ENCODE assay signal across 23 cellular contexts in the genomic region with DNA sequence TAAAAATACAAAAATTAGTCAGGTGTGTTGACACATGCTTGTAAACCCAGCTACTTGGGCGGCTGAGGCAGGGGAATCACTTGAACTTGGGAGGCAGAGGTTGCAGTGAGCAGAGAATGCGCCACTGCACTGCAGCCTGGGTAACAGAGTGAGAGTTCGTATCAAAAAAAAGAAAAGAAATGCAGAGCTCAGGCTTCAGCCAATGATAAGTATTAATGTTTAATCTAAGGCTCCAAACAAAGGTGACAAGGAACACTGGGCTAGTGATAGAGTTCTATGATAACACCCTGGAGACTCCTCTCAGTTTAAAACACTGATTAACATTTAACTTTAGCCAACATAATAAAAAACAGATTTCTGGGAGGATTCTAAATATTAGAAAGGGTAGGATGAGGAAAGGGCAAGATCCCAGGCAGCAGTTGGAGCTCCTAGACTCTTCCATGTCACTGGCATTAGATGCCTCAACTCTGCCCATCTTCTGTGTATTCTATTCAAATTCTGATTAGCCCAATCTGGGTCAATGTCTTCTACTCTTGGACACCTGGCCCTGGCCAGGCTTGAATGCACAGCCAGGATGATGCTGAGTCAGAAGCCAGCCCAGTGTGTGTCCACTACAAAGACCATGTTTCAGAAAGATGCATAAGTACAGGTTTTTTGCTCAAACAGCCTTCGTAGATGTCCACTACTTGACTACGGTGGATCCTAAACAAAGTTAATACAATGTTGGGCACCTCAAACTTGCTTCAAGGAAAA.
DNase-seq lines count a peak whose midpoint lies in the region; ATAC-seq and TF ChIP-seq lines count a peak whose summit lies in the region.
"Had no signal": no experiment of that assay in that cellular context is flagged by ENCODE, and none has a peak within 500 bp of the region (broad histone marks: within the 10 kb centered on the region; RNA-seq: fewer than 3 reads in every experiment).

No MANE protein-coding gene starts in this region.

- no peaks in the 10 kb centered on the region for H3K36me3 ChIP-seq in body of pancreas (replicated peaks in 1 of 2; ENCODE audit: insufficient read depth in 1 of 2, low read depth in 2 of 2)
- H3K36me3 ChIP-seq in right lobe of liver, result no peaks in the 10 kb centered on the region
- H3K36me3 ChIP-seq in trophoblast cell (ENCODE audit: control insufficient read depth in 1 of 2, insufficient read depth in 2 of 2, low read length in 2 of 2), result no peaks in the 10 kb centered on the region

- WGBS in body of pancreas, 2 donors, result 61 to 74% methylated on average over 5 of the region's 5 CpGs
- 67% methylated on average over 4 of the region's 5 CpGs for WGBS in right lobe of liver (ENCODE audit: insufficient coverage, low coverage, low lambda C conversion rate, missing lambda C conversion rate)
- whole genome bisulfite sequencing in trophoblast cell (ENCODE audit: extremely low coverage, insufficient coverage, insufficient read length), result no CpG with 5 or more reads among the region's 5 CpGs

- H2BK120ac ChIP-seq in trophoblast cell (ENCODE audit: insufficient read depth, low read length, poor library complexity), result peak overlapping the region; percentile 38

- ATAC-seq in body of pancreas (peak; percentile 56), right lobe of liver (peak; percentile 34 to 65 (median 59))
- ATAC-seq: PC-3 had no signal

- TF ChIP-seq CTCF in body of pancreas (IDR thresholded peaks at IDR 0.05), result no peak
- TF ChIP-seq CTCF in right lobe of liver (IDR thresholded peaks at IDR 0.05), result no peak
- TF ChIP-seq CTCF in foreskin fibroblast (IDR thresholded peaks at IDR 0.05; ENCODE audit: low read depth, low read length), result no peak

- in situ Hi-C loops in Caki2 (cut with HindIII; ENCODE audit: low pct_unique_long_range_greater_than_20kb, low sequenced_read_pairs), result no loop called here

- H2AK5ac ChIP-seq in trophoblast cell (ENCODE audit: low read length), result no peak overlapping the region

- H3K18ac ChIP-seq in trophoblast cell (ENCODE audit: low read length), result no peak overlapping the region

- H3K4ac ChIP-seq in trophoblast cell (ENCODE audit: low read depth, low read length), result no peak overlapping the region

- POLR2A ChIA-PET in HEK293T (lab: Yijun Ruan, JAX), result no interaction called here

- H3K4me3 ChIP-seq in body of pancreas (no peak overlapping the region), right lobe of liver (no peak overlapping the region), trophoblast cell (ENCODE audit: low read depth, low read length) (no peak overlapping the region), foreskin fibroblast (ENCODE audit: low read depth in 1 of 2, low read length in 2 of 2) (no peak overlapping the region)

- peak overlapping the region; percentile 65 for H2BK12ac ChIP-seq in trophoblast cell (ENCODE audit: low read length)

- H3K4me2 ChIP-seq in trophoblast cell (ENCODE audit: low read length), result no peak overlapping the region
- H3K4me2 ChIP-seq: SK-N-SH had no signal

- H3K9ac ChIP-seq in trophoblast cell (ENCODE audit: low read length), result no peak overlapping the region
- H3K9ac ChIP-seq: SK-N-SH had no signal

- no peak overlapping the region for H3K14ac ChIP-seq in trophoblast cell (ENCODE audit: low read length)

- peaks cover 14% of the 10 kb centered on the region for H3K79me1 ChIP-seq in trophoblast cell (ENCODE audit: low read length)

- no peaks in the 10 kb centered on the region for H3K27me3 ChIP-seq in body of pancreas
- H3K27me3 ChIP-seq in right lobe of liver, result no peaks in the 10 kb centered on the region
- no peaks in the 10 kb centered on the region for H3K27me3 ChIP-seq in trophoblast cell (ENCODE audit: insufficient read depth, low read length)

- no peak overlapping the region for H3K23ac ChIP-seq in trophoblast cell (ENCODE audit: low read length)

- H3K9me3 ChIP-seq in body of pancreas, result no peaks in the 10 kb centered on the region
- no peaks in the 10 kb centered on the region for H3K9me3 ChIP-seq in right lobe of liver
- no peaks in the 10 kb centered on the region for H3K9me3 ChIP-seq in trophoblast cell (ENCODE audit: insufficient read depth, low read depth, low read length)
- H3K9me3 ChIP-seq: SK-N-SH had no signal

- CTCF ChIA-PET in HEK293T (lab: Yijun Ruan, JAX), result interaction anchor here (0.6 kb wide), 2 partner anchors 277 to 1461 kb away, joined by 3 read pairs; no protein-coding TSS in a partner anchor

- TF ChIP-seq POLR2A in body of pancreas (IDR thresholded peaks at IDR 0.05), result no peak
- TF ChIP-seq POLR2A in right lobe of liver (IDR thresholded peaks at IDR 0.05), result no peak

- no peak overlapping the region for H2AFZ ChIP-seq in trophoblast cell (ENCODE audit: insufficient read depth, low read length, poor library complexity)

- peak; percentile 78 for DNase-seq in Caki2 (ENCODE audit: low read depth)
- no peak for DNase-seq in body of pancreas
- DNase-seq in right lobe of liver, result no peak
- DNase-seq in trophoblast cell, result no peak
- no peak for DNase-seq in foreskin fibroblast
- DNase-seq in nucleus accumbens (lab: John Stamatoyannopoulos, UW), result no peak
- DNase-seq in RKO (ENCODE audit: low spot score), result no peak
- DNase-seq in HEK293T (ENCODE audit: extremely low spot score), result no peak
- DNase-seq: CD8-positive, alpha-beta memory T cell; EL; GF-D8; KG1; NCI-H1105; NCI-H2081; NCI-H2171; NCI-H345; NCI-H524; NCI-H774; PC-3; SIG-M5; SK-N-SH had no signal

- intact Hi-C loops in body of pancreas (cut with DNase I), result no loop called here
- intact Hi-C loops in right lobe of liver (cut with DNase I), result no loop called here

- no peaks in the 10 kb centered on the region for H3K79me2 ChIP-seq in trophoblast cell (ENCODE audit: control insufficient read depth, insufficient read depth, low read length, poor library complexity)

- peak overlapping the region; percentile 63 for H4K91ac ChIP-seq in trophoblast cell (ENCODE audit: low read depth, low read length)

- H3K4me1 ChIP-seq in body of pancreas (peaks cover 70% of the 10 kb centered on the region), right lobe of liver (peaks cover 0 to 21% (median 9%) of the 10 kb centered on the region in 4 donors), trophoblast cell (ENCODE audit: control insufficient read depth in 1 of 2, insufficient read depth in 2 of 2, low read length in 2 of 2) (peaks cover 12 to 18% of the 10 kb centered on the region in 2 experiments)

- H4K12ac ChIP-seq in trophoblast cell (ENCODE audit: low read depth, low read length), result no peak overlapping the region

- H4K8ac ChIP-seq in trophoblast cell (ENCODE audit: low read depth, low read length), result no peak overlapping the region

- peak overlapping the region in 3 of 4 donors; percentile 61 to 75 (median 66) for H3K27ac ChIP-seq in body of pancreas
- no peak overlapping the region for H3K27ac ChIP-seq in right lobe of liver
- no peak overlapping the region for H3K27ac ChIP-seq in trophoblast cell (ENCODE audit: low read depth, low read length)
- H3K27ac ChIP-seq: C4-2B, RWPE1 had no signal

- no peak overlapping the region for H2BK5ac ChIP-seq in trophoblast cell (ENCODE audit: low read depth, low read length, poor library complexity)

TF ChIP-seq in HEK293T, 16 proteins besides CTCF, POLR2A, EP300 and RAD21:
- TF ChIP-seq ZNF384 (IDR thresholded peaks at IDR 0.05) (no peak), HDGF (IDR thresholded peaks at IDR 0.05; ENCODE audit: borderline replicate concordance) (no peak), FOXM1 (IDR thresholded peaks at IDR 0.05; ENCODE audit: borderline replicate concordance) (no peak), FOXK2 (IDR thresholded peaks at IDR 0.05) (no peak), BHLHE40 (IDR thresholded peaks at IDR 0.05; ENCODE audit: borderline replicate concordance) (no peak), ELF4 (IDR thresholded peaks at IDR 0.05) (no peak), FOXA1 (IDR thresholded peaks at IDR 0.05) (no peak), LEF1 (IDR thresholded peaks at IDR 0.05; ENCODE audit: borderline replicate concordance) (no peak)

Comparison
In these comparisons a context has a peak if more than half of its experiments do, and no peak if none do; other contexts are left out.
1. H3K27ac ChIP-seq: peak in body of pancreas (3 of 4); none in right lobe of liver (0 of 3) and trophoblast cell (single experiment).